10 cellular contexts compared by ENCODE assay signal in genomic region chr17:81285179-81285878, GRCh38. TPM values are rescaled to one million over a fixed set of nuclear protein-coding genes. Genes with fewer than 3 reads are reported as not detected.
DNase-seq lines count a peak whose midpoint lies in the region; ATAC-seq, FAIRE-seq and TF ChIP-seq lines count a peak whose summit lies in the region.
"Had no signal": no experiment of that assay in that cellular context is flagged by ENCODE, and none has a peak within 500 bp of the region (broad histone marks: within the 10 kb centered on the region; RNA-seq: fewer than 3 reads in every experiment).

No MANE protein-coding gene starts in this region.

- peak; percentile 2 for TF ChIP-seq CTCF in NB4 (IDR thresholded peaks at IDR 0.05; ENCODE audit: low read depth, low read length)

- intact Hi-C loops in Right ventricle myocardium inferior (cut with DNase I) = no loop called here

- peaks cover 0 to 4% of the 10 kb centered on the region in 2 donors for H3K4me1 ChIP-seq in small intestine (ENCODE audit: control insufficient read depth in 2 of 2, insufficient read depth in 1 of 2, low read depth in 1 of 2, low read length in 1 of 2)

- no peaks in the 10 kb centered on the region for H3K9me3 Mint-ChIP-seq in activated T-helper 17 cell treated with anti-CD3 and anti-CD28 coated beads, Interleukin-2, amount 50 U/mL, for 72 hours

- no peaks in the 10 kb centered on the region for H3K27me3 Mint-ChIP-seq in activated T-helper 17 cell treated with anti-CD3 and anti-CD28 coated beads, Interleukin-2, amount 50 U/mL, for 72 hours

- peak; percentile 88 for ATAC-seq in activated T-helper 17 cell treated with anti-CD3 and anti-CD28 coated beads, Interleukin-2, amount 50 U/mL, for 72 hours (replicated peaks)
- peak; percentile 74 for ATAC-seq in Right ventricle myocardium inferior
- ATAC-seq in HG02973 (IDR thresholded peaks at IDR 0.05; ENCODE audit: unreplicated experiment) = no peak
- ATAC-seq in GM18868 (IDR thresholded peaks at IDR 0.05; ENCODE audit: unreplicated experiment) = no peak

- H3K27ac ChIP-seq in small intestine (ENCODE audit: low read depth in 1 of 2, low read length in 1 of 2) = peak overlapping the region; percentile 2 to 80

- DNase-seq in AG20443 (ENCODE audit: low spot score) (peak; percentile 81), NB4 (ENCODE audit: low read depth) (peak; percentile 92), Right ventricle myocardium inferior (ENCODE audit: missing footprints) (peak; percentile 95), small intestine (peak; percentile 11), NCI-H146 treated with DMSO at 0.1 percent for 48 hours (lab: John Stamatoyannopoulos, UW; ENCODE audit: unreplicated experiment) (no peak)

- peaks cover 8 to 10% of the 10 kb centered on the region in 2 donors for H3K36me3 ChIP-seq in small intestine (ENCODE audit: control insufficient read depth in 2 of 2, insufficient read depth in 2 of 2, low read length in 2 of 2)

- H3K9me3 ChIP-seq in small intestine (ENCODE audit: control insufficient read depth, low read depth) = no peaks in the 10 kb centered on the region

- TF ChIP-seq POLR2A in NB4 (IDR thresholded peaks at IDR 0.05; ENCODE audit: extremely low read depth, insufficient read length) = peak; percentile 20

- no peak for FAIRE-seq in small intestine (lab: Jason Lieb, UNC)
- FAIRE-seq: frontal cortex, G401.6 had no signal

- 41 to 80% (median 65%) methylated on average over 37 of the region's 37 CpGs for WGBS in small intestine, 3 donors

- peak overlapping the region; percentile 95 for H3K27ac Mint-ChIP-seq in activated T-helper 17 cell treated with anti-CD3 and anti-CD28 coated beads, Interleukin-2, amount 50 U/mL, for 72 hours

- H3K4me1 Mint-ChIP-seq in activated T-helper 17 cell treated with anti-CD3 and anti-CD28 coated beads, Interleukin-2, amount 50 U/mL, for 72 hours = peaks cover 20% of the 10 kb centered on the region

- H3K4me3 ChIP-seq in NB4 (ENCODE audit: low read depth, low read length) (peak overlapping the region; percentile 54), small intestine (ENCODE audit: low read depth in 1 of 2, low read length in 2 of 2) (peak overlapping the region in 1 of 2 donors; percentile 37)

- H3K4me3 Mint-ChIP-seq in activated T-helper 17 cell treated with anti-CD3 and anti-CD28 coated beads, Interleukin-2, amount 50 U/mL, for 72 hours = peak overlapping the region; percentile 93

- no peaks in the 10 kb centered on the region for H3K27me3 ChIP-seq in small intestine (ENCODE audit: control insufficient read depth in 2 of 2, insufficient read depth in 2 of 2, low read length in 2 of 2)

- peaks cover 49% of the 10 kb centered on the region for H3K36me3 Mint-ChIP-seq in activated T-helper 17 cell treated with anti-CD3 and anti-CD28 coated beads, Interleukin-2, amount 50 U/mL, for 72 hours (ENCODE audit: low read depth)

RNA-seq across cellular contexts. Expression of gene SLC38A10, which starts 9.8 kb away (rescaled TPM):
- total RNA-seq in activated T-helper 17 cell treated with anti-CD3 and anti-CD28 coated beads, Interleukin-2, amount 50 U/mL, for 72 hours = 10 to 100 TPM; 58.4 to 71.2 TPM
- total RNA-seq in Right ventricle myocardium inferior = 44.6 TPM
- polyA plus RNA-seq in small intestine = 10 to 100 TPM; 48.4 to 79.9 (median 78.5) TPM

RNA-seq across cellular contexts. Expression of gene NDUFAF8, which starts 46.2 kb away (rescaled TPM):
- 10 to 100 TPM; 33.4 to 68.0 TPM for total RNA-seq in activated T-helper 17 cell treated with anti-CD3 and anti-CD28 coated beads, Interleukin-2, amount 50 U/mL, for 72 hours
- 58.0 TPM for total RNA-seq in Right ventricle myocardium inferior
- polyA plus RNA-seq in small intestine = 10 to 100 TPM; 25.9 to 36.0 (median 35.4) TPM

RNA-seq across cellular contexts. Expression of gene TEPSIN, which starts 46.5 kb away (rescaled TPM):
- total RNA-seq in activated T-helper 17 cell treated with anti-CD3 and anti-CD28 coated beads, Interleukin-2, amount 50 U/mL, for 72 hours = 10 to 100 TPM; 26.3 to 35.0 TPM
- 11.1 TPM for total RNA-seq in Right ventricle myocardium inferior
- 10 to 100 TPM; 19.3 to 89.9 (median 39.4) TPM for polyA plus RNA-seq in small intestine

Comparison
In these comparisons a context has a peak if more than half of its experiments do, and no peak if none do; other contexts are left out.
1. ATAC-seq: peak in activated T-helper 17 cell treated with anti-CD3 and anti-CD28 coated beads, Interleukin-2, amount 50 U/mL, for 72 hours (single experiment) and Right ventricle myocardium inferior (single experiment); none in HG02973 (single experiment) and GM18868 (single experiment).